8 cellular contexts compared by ENCODE assay signal in genomic region chr9:4339357-4339756, GRCh38. TPM values are rescaled to one million over a fixed set of nuclear protein-coding genes. Genes with fewer than 3 reads are reported as not detected.
DNase-seq lines count a peak whose midpoint lies in the region; ATAC-seq, FAIRE-seq and TF ChIP-seq lines count a peak whose summit lies in the region.

No MANE protein-coding gene starts in this region.

- peak; percentile 10 for FAIRE-seq in small intestine (lab: Jason Lieb, UNC)

- peak; percentile 74 for ATAC-seq in HG02623 (IDR thresholded peaks at IDR 0.05; ENCODE audit: unreplicated experiment)

- no peak overlapping the region for H3K4me3 ChIP-seq in ascending aorta
- H3K4me3 ChIP-seq in small intestine (ENCODE audit: low read depth in 1 of 2, low read length in 2 of 2) = no peak overlapping the region

- intact Hi-C loops in ascending aorta (cut with DNase I) = loop anchor here (1.0 kb wide), 2 partner anchors 24 to 607 kb away; no protein-coding TSS in a partner anchor

- H3K27me3 ChIP-seq in ascending aorta (no peaks in the 10 kb centered on the region), small intestine (ENCODE audit: control insufficient read depth in 2 of 2, insufficient read depth in 2 of 2, low read length in 2 of 2) (no peaks in the 10 kb centered on the region)

- H3K36me3 ChIP-seq in ascending aorta = no peaks in the 10 kb centered on the region
- no peaks in the 10 kb centered on the region for H3K36me3 ChIP-seq in small intestine (ENCODE audit: control insufficient read depth in 2 of 2, insufficient read depth in 2 of 2, low read length in 2 of 2)

- peak; percentile 84 for DNase-seq in NCI-H1694 (lab: John Stamatoyannopoulos, UW)
- DNase-seq in T-helper 2 cell = peak; percentile 42 to 83 (median 58)
- peak; percentile 18 to 91 for DNase-seq in ascending aorta (ENCODE audit: low spot score in 2 of 2)
- peak; percentile 51 to 59 for DNase-seq in hippocampal formation (lab: John Stamatoyannopoulos, UW)
- peak; percentile 82 for DNase-seq in small intestine
- DNase-seq in GF-D8 (lab: John Stamatoyannopoulos, UW) = no peak

- H3K4me1 ChIP-seq in ascending aorta (no peaks in the 10 kb centered on the region), small intestine (ENCODE audit: control insufficient read depth in 2 of 2, insufficient read depth in 1 of 2, low read depth in 1 of 2, low read length in 1 of 2) (peaks cover 0 to under 1% of the 10 kb centered on the region in 2 donors)

- H3K9me3 ChIP-seq in ascending aorta (no peaks in the 10 kb centered on the region), small intestine (ENCODE audit: control insufficient read depth, low read depth) (no peaks in the 10 kb centered on the region)

- peak; percentile 91 for TF ChIP-seq CTCF in GM12874 (IDR thresholded peaks at IDR 0.05; ENCODE audit: insufficient read depth, low read depth, low read length)
- TF ChIP-seq CTCF in ascending aorta (IDR thresholded peaks at IDR 0.05) = peak; percentile 74 to 87 (median 86)

- no peak overlapping the region for H3K27ac ChIP-seq in ascending aorta
- H3K27ac ChIP-seq in small intestine (ENCODE audit: low read depth in 1 of 2, low read length in 1 of 2) = no peak overlapping the region

- 0 to 2% (median 2%) methylated on average over 6 of the region's 6 CpGs for WGBS in small intestine, 3 donors

RNA-seq across cellular contexts. Expression of gene GLIS3, which starts 39.5 kb away (rescaled TPM):
- total RNA-seq in ascending aorta = 11.9 TPM
- polyA plus RNA-seq in small intestine = 1 to 10 TPM in 1 of 3 donors, under 1 TPM in 2; 0.27 to 1.7 (median 0.67) TPM
